12 cellular contexts compared by ENCODE assay signal in the genomic region with DNA sequence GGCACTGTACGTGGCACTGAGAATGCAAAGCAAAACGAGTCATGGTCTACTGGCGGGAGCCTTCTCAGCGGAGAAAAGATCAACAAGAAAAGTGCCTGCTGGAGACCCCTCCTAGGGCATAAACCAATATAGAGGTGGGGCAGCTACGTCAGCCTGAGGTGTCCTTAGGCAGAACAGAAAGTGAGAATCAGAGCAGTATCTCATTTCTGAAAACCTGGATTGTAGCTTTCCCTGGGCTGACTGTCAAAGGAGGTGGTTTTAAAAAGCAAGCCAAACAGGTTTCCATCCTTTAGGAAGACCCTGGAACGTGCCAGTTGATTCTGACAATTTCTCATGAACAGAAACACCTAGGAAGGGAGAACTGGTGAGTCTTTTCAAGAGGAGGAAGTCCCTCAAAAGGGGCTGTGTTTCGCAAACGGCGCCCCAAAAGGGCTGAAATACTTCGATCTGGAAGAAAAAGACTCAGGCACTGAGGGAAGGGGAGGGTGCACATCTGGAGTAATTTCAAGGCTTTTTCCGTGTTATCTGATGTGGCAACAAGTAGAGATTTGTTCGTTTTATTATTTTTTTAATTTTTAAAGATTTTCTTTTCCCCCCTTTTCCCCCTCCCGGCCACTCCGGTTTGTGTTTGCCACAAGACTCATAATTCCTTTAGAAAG. TPM values are rescaled to one million over a fixed set of nuclear protein-coding genes. Genes with fewer than 3 reads are reported as not detected.
DNase-seq lines count a peak whose midpoint lies in the region; ATAC-seq and TF ChIP-seq lines count a peak whose summit lies in the region.
"Not testable (repeated sequence)": the region's sequence is repeated elsewhere in the genome, so short reads cannot be mapped to it uniquely, and the experiment has no call there.
"Had no signal": no experiment of that assay in that cellular context is flagged by ENCODE, and none has a peak within 500 bp of the region (broad histone marks: within the 10 kb centered on the region; RNA-seq: fewer than 3 reads in every experiment).

No MANE protein-coding gene starts in this region.

- not testable (repeated sequence) for H3K4me1 ChIP-seq in endodermal cell (ENCODE audit: control insufficient read depth, insufficient read depth, low read length); lower lobe of right lung; sigmoid colon; transverse colon

- POLR2A ChIA-PET in activated CD4-positive, alpha-beta T cell treated with anti-CD3 and anti-CD28 coated beads, Interleukin-2, amount 10 ng/mL, durations not matched to agents 7 days and 5 days (lab: Charles Lee): not testable (repeated sequence)

- in situ Hi-C loops in G401 (cut with HindIII; ENCODE audit: low sequenced_read_pairs); transverse colon (cut with MboI; ENCODE audit: low pct_ligation_motif_present in 1 of 4, low pct_unique_long_range_greater_than_20kb in 1 of 4, low sequenced_read_pairs in 3 of 4): not testable (repeated sequence)

- H3K4me3 Mint-ChIP-seq in activated CD4-positive, alpha-beta T cell treated with anti-CD3 and anti-CD28 coated beads, Interleukin-2, amount 10 ng/mL, durations not matched to agents 7 days and 5 days: peak overlapping the region; percentile 86
- peak overlapping the region; percentile 88 for H3K4me3 Mint-ChIP-seq in activated naive CD8-positive, alpha-beta T cell
- peak overlapping the region; percentile 45 for H3K4me3 Mint-ChIP-seq in endodermal cell

- not testable (repeated sequence) for ATAC-seq in lower lobe of right lung

- CTCF ChIA-PET in activated CD4-positive, alpha-beta T cell treated with anti-CD3 and anti-CD28 coated beads, Interleukin-2, amount 10 ng/mL, durations not matched to agents 7 days and 5 days (lab: Charles Lee): not testable (repeated sequence)

- TF ChIP-seq CTCF in NB4 (IDR thresholded peaks at IDR 0.05; ENCODE audit: low read depth, low read length); endodermal cell (conservative IDR thresholded peaks at IDR 0.05); lower lobe of right lung (IDR thresholded peaks at IDR 0.05); sigmoid colon (IDR thresholded peaks at IDR 0.05); transverse colon (IDR thresholded peaks at IDR 0.05): not testable (repeated sequence)

- not testable (repeated sequence) for H3K27me3 Mint-ChIP-seq in activated CD4-positive, alpha-beta T cell treated with anti-CD3 and anti-CD28 coated beads, Interleukin-2, amount 10 ng/mL, durations not matched to agents 7 days and 5 days; activated naive CD8-positive, alpha-beta T cell; endodermal cell (ENCODE audit: insufficient read depth)

- H3K9ac ChIP-seq in endodermal cell (ENCODE audit: extremely low read depth, low read length, poor library complexity, severe bottlenecking): not testable (repeated sequence)

- intact Hi-C loops in lower lobe of right lung (cut with DNase I); sigmoid colon (cut with DNase I); transverse colon (cut with DNase I; ENCODE audit: low total_unique reads): not testable (repeated sequence)

- not testable (repeated sequence) for H3K9me3 Mint-ChIP-seq in activated CD4-positive, alpha-beta T cell treated with anti-CD3 and anti-CD28 coated beads, Interleukin-2, amount 10 ng/mL, durations not matched to agents 7 days and 5 days; activated naive CD8-positive, alpha-beta T cell (ENCODE audit: low read depth); endodermal cell

- DNase-seq in G401 (ENCODE audit: low spot score) (peak; percentile 1), NB4 (ENCODE audit: low read depth) (peak; percentile 19), endodermal cell (peak; percentile 9), transverse colon (peak; percentile 20)
- peak; percentile 47 for DNase-seq in activated CD4-positive, alpha-beta T cell treated with anti-CD3 and anti-CD28 coated beads, Interleukin-2, amount 10 ng/mL, durations not matched to agents 7 days and 5 days
- DNase-seq in lower lobe of right lung, sigmoid colon: not testable (repeated sequence)

- not testable (repeated sequence) for H3K27ac ChIP-seq in endodermal cell (ENCODE audit: low read depth, low read length)
- H3K27ac ChIP-seq in lower lobe of right lung (peak overlapping the region; percentile 46), sigmoid colon (peak overlapping the region; percentile 38 to 68 (median 66)), transverse colon (peak overlapping the region; percentile 52 to 80 (median 72))

- H3K9me3 ChIP-seq in endodermal cell (ENCODE audit: control insufficient read depth, low read length); lower lobe of right lung; sigmoid colon; transverse colon: not testable (repeated sequence)

- not testable (repeated sequence) for H3K36me3 ChIP-seq in endodermal cell (ENCODE audit: control insufficient read depth, insufficient read depth, low read length); lower lobe of right lung; sigmoid colon; transverse colon

- H3K27me3 ChIP-seq in endodermal cell (ENCODE audit: control insufficient read depth, insufficient read depth, low read length, poor library complexity, severe bottlenecking); lower lobe of right lung (ENCODE audit: low read depth); sigmoid colon; transverse colon: not testable (repeated sequence)

- H3K4me1 Mint-ChIP-seq in activated CD4-positive, alpha-beta T cell treated with anti-CD3 and anti-CD28 coated beads, Interleukin-2, amount 10 ng/mL, durations not matched to agents 7 days and 5 days; activated naive CD8-positive, alpha-beta T cell (ENCODE audit: low read depth); endodermal cell: not testable (repeated sequence)

- H3K4me3 ChIP-seq in NB4 (ENCODE audit: low read depth, low read length) (peak overlapping the region; percentile 59), lower lobe of right lung (peak overlapping the region; percentile 39), sigmoid colon (peak overlapping the region in 3 of 4 donors; percentile 29 to 37 (median 33)), transverse colon (peak overlapping the region in 3 of 4 donors; percentile 16 to 46 (median 18))
- not testable (repeated sequence) for H3K4me3 ChIP-seq in endodermal cell (ENCODE audit: low read length)

- TF ChIP-seq POLR2A in NB4 (IDR thresholded peaks at IDR 0.05; ENCODE audit: extremely low read depth, insufficient read length); sigmoid colon (IDR thresholded peaks at IDR 0.05): not testable (repeated sequence)
- TF ChIP-seq POLR2A in transverse colon (IDR thresholded peaks at IDR 0.05): peak; percentile 34

- WGBS in endodermal cell (ENCODE audit: insufficient coverage in 1 of 2, insufficient read length in 1 of 2), 2 experiments: 26 to 59% methylated on average over 5 to 6 of the region's 14 CpGs
- 4 to 19% methylated on average over 12 of the region's 14 CpGs for WGBS in sigmoid colon, 2 donors
- 0 to 18% methylated on average over 1 to 8 of the region's 14 CpGs for WGBS in transverse colon (ENCODE audit: low coverage in 1 of 2), 2 donors

- H3K27ac Mint-ChIP-seq in activated CD4-positive, alpha-beta T cell treated with anti-CD3 and anti-CD28 coated beads, Interleukin-2, amount 10 ng/mL, durations not matched to agents 7 days and 5 days: peak overlapping the region; percentile 95
- H3K27ac Mint-ChIP-seq in activated naive CD8-positive, alpha-beta T cell: peak overlapping the region; percentile 94
- H3K27ac Mint-ChIP-seq in endodermal cell: not testable (repeated sequence)

- not testable (repeated sequence) for H3K36me3 Mint-ChIP-seq in activated CD4-positive, alpha-beta T cell treated with anti-CD3 and anti-CD28 coated beads, Interleukin-2, amount 10 ng/mL, durations not matched to agents 7 days and 5 days (ENCODE audit: low read depth); activated naive CD8-positive, alpha-beta T cell; endodermal cell (ENCODE audit: low read depth)

- not testable (repeated sequence) for TF ChIP-seq EP300 in sigmoid colon (IDR thresholded peaks at IDR 0.05); transverse colon (IDR thresholded peaks at IDR 0.05; ENCODE audit: low read depth)

RNA-seq across cellular contexts. Expression of a gene that starts 22.5 kb away (rescaled TPM):
- total RNA-seq in G401 (2014; rRNA removed; shearing (Covaris generic)): not detected in 2 replicates
- total RNA-seq in activated CD4-positive, alpha-beta T cell treated with anti-CD3 and anti-CD28 coated beads, Interleukin-2, amount 10 ng/mL, durations not matched to agents 7 days and 5 days: 1 to 10 TPM in 1 of 2 experiments, not detected in 1; 2.0 TPM
- total RNA-seq in endodermal cell: not detected
- not detected for polyA plus RNA-seq in endodermal cell (2013, experiment 1 of 2)
- polyA plus RNA-seq in endodermal cell (2013, experiment 2 of 2): not detected
- not detected for total RNA-seq in lower lobe of right lung
- total RNA-seq in sigmoid colon: not detected
- polyA plus RNA-seq in sigmoid colon: under 1 TPM in 1 of 3 donors, not detected in 2; 0.39 TPM
- total RNA-seq in transverse colon: not detected
- total RNA-seq: left ventricle myocardium superior, NCI-H460, osteoblast, vagina had no signal
